Comparison of ENCODE assay signal across 33 cellular contexts in genomic region chr2:224444783-224445182, GRCh38. TPM values are rescaled to one million over a fixed set of nuclear protein-coding genes. Genes with fewer than 3 reads are reported as not detected.
DNase-seq lines count a peak whose midpoint lies in the region; ATAC-seq, FAIRE-seq and TF ChIP-seq lines count a peak whose summit lies in the region.
"Had no signal": no experiment of that assay in that cellular context is flagged by ENCODE, and none has a peak within 500 bp of the region (broad histone marks: within the 10 kb centered on the region; RNA-seq: fewer than 3 reads in every experiment).

No MANE protein-coding gene starts in this region.

- TF ChIP-seq RAD21 in A549 (conservative IDR thresholded peaks at IDR 0.05 in 1 of 2, IDR thresholded peaks at IDR 0.05 in 1 of 2): no peak

- TF ChIP-seq POLR2A in A549 (IDR thresholded peaks at IDR 0.05; ENCODE audit: low read length): no peak

- H3K4me3 ChIP-seq in A549 (no peak overlapping the region), HEK293 (ENCODE audit: low read depth, low read length) (no peak overlapping the region), LNCaP clone FGC (ENCODE audit: low read depth, low read length) (no peak overlapping the region), coronary artery (no peak overlapping the region)
- H3K4me3 ChIP-seq: BLaER1; BLaER1 treated with 17β-estradiol and CSF1 and Interleukin-3, amounts not matched to agents 10 nM and 100 nM had no signal

- DNase-seq in A549 (ENCODE audit: low read depth in 1 of 2, low spot score in 1 of 2) (no peak), LNCaP clone FGC (ENCODE audit: low read depth) (peak; percentile 2), coronary artery (ENCODE audit: low spot score) (no peak), head of caudate nucleus (no peak), NCI-H524 (lab: John Stamatoyannopoulos, UW) (no peak)
- DNase-seq: 8988T; ACHN; AML-193; BE2C; C1 segment of cervical spinal cord; Caco-2; Calu3; CD4-positive, alpha-beta memory T cell; CD4-positive, alpha-beta T cell; CD4-positive, CD25-positive, alpha-beta regulatory T cell; CD8-positive, alpha-beta memory T cell; CD8-positive, alpha-beta T cell; COR-L47; DMS 273 treated with DMSO at 0.1 percent for 48 hours; DMS153; DMS53; DMS79; DMS79 treated with DMSO at 0.1 percent for 48 hours; DND-41; EL had no signal

- FAIRE-seq in A549 (lab: Jason Lieb, UNC): no peak
- FAIRE-seq: A204.1, D721Med had no signal

- H3K4me1 ChIP-seq in A549 (peaks cover 14% of the 10 kb centered on the region; the same call in 1 of the 3 replicates), HEK293 (ENCODE audit: control insufficient read depth, insufficient read depth, low read length) (no peaks in the 10 kb centered on the region)
- H3K4me1 ChIP-seq: BE2C; BLaER1; BLaER1 treated with 17β-estradiol and CSF1 and Interleukin-3, amounts not matched to agents 10 nM and 100 nM; Caco-2 had no signal

- no peak for ATAC-seq in A549
- ATAC-seq: CD8-positive, alpha-beta T cell had no signal

- POLR2A ChIA-PET in A549 (lab: Yijun Ruan, JAX) (no interaction called here), HEK293 (lab: Yijun Ruan, JAX) (no interaction called here)

- no peak for TF ChIP-seq EP300 in A549 (IDR thresholded peaks at IDR 0.05)

- TF ChIP-seq CTCF in A549 (IDR thresholded peaks at IDR 0.05) (no peak), HEK293 (tag by site-specific recombination; IDR thresholded peaks at IDR 0.05) (no peak), LNCaP clone FGC (IDR thresholded peaks at IDR 0.05; ENCODE audit: control insufficient read depth, extremely low read depth, insufficient read depth) (no peak), coronary artery (IDR thresholded peaks at IDR 0.05) (no peak)

- no peaks in the 10 kb centered on the region for H3K36me3 ChIP-seq in HEK293 (ENCODE audit: control insufficient read depth in 2 of 2, insufficient read depth in 1 of 2, low read length in 2 of 2)
- H3K36me3 ChIP-seq: BE2C; BLaER1; BLaER1 treated with 17β-estradiol and CSF1 and Interleukin-3, amounts not matched to agents 10 nM and 100 nM had no signal

- CTCF ChIA-PET in A549 (lab: Yijun Ruan, JAX): no interaction called here
- CTCF ChIA-PET in HEK293 (lab: Yijun Ruan, JAX): no interaction called here

- H3K27ac ChIP-seq in A549 (no peak overlapping the region), HEK293 (ENCODE audit: extremely low read depth, low read depth, low read length) (no peak overlapping the region), coronary artery (no peak overlapping the region)
- H3K27ac ChIP-seq: 22Rv1; BLaER1; BLaER1 treated with 17β-estradiol and CSF1 and Interleukin-3, amounts not matched to agents 10 nM and 100 nM; C4-2B had no signal

- 95% methylated on average over 4 of the region's 4 CpGs for WGBS in A549 (ENCODE audit: missing lambda C conversion rate)

- no peaks in the 10 kb centered on the region for H3K9me3 ChIP-seq in A549
- H3K9me3 ChIP-seq in HEK293 (ENCODE audit: control insufficient read depth, insufficient read depth, low read depth, low read length): no peaks in the 10 kb centered on the region
- H3K9me3 ChIP-seq: BE2C had no signal

- H3K4me2 ChIP-seq in A549: no peak overlapping the region
- H3K4me2 ChIP-seq: BLaER1; BLaER1 treated with 17β-estradiol and CSF1 and Interleukin-3, amounts not matched to agents 10 nM and 100 nM had no signal

- intact Hi-C loops in head of caudate nucleus (cut with DNase I): no loop called here

TF ChIP-seq in A549, 52 proteins besides CTCF, POLR2A, EP300 and RAD21:
- TF ChIP-seq HDAC2 (IDR thresholded peaks at IDR 0.05) (no peak), ZC3H11A (IDR thresholded peaks at IDR 0.05) (peak; percentile 92)

TF ChIP-seq in HEK293, 187 proteins besides CTCF, POLR2A, EP300 and RAD21 (continues in another document):
- TF ChIP-seq ZNF654 (tag by site-specific recombination; IDR thresholded peaks at IDR 0.05; ENCODE audit: low read depth): peak; percentile 19; the same call in 1 of the 2 replicates
- no peak for TF ChIP-seq ZBTB49 (tag by site-specific recombination; IDR thresholded peaks at IDR 0.05; ENCODE audit: low read depth)
- peak; percentile 84 for TF ChIP-seq ZNF518A (tag by site-specific recombination; conservative IDR thresholded peaks at IDR 0.05; ENCODE audit: low read depth)
- TF ChIP-seq ZNF394 (tag by site-specific recombination; IDR thresholded peaks at IDR 0.05; ENCODE audit: borderline replicate concordance): peak; percentile 85; the same call in 1 of the 2 replicates
- 0 out of 2 replicates have a peak, but pooled peaks have one; percentile 39 for TF ChIP-seq ZNF558 (tag by site-specific recombination; IDR thresholded peaks at IDR 0.05)
- peak; percentile 55 for TF ChIP-seq ZNF623 (tag by site-specific recombination; IDR thresholded peaks at IDR 0.05)
- TF ChIP-seq, protein P1, sequence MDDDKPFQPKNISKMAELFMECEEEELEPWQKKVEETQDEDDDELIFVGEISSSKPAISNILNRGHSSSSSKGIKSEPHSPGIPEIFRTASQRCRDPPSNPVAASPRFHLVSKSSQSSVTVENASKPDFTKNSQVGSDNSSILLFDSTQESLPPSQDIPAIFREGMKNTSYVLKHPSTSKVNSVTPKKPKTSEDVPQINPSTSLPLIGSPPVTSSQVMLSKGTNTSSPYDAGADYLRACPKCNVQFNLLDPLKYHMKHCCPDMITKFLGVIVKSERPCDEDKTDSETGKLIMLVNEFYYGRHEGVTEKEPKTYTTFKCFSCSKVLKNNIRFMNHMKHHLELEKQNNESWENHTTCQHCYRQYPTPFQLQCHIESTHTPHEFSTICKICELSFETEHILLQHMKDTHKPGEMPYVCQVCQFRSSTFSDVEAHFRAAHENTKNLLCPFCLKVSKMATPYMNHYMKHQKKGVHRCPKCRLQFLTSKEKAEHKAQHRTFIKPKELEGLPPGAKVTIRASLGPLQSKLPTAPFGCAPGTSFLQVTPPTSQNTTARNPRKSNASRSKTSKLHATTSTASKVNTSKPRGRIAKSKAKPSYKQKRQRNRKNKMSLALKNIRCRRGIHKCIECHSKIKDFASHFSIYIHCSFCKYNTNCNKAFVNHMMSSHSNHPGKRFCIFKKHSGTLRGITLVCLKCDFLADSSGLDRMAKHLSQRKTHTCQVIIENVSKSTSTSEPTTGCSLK (tag by site-specific recombination; IDR thresholded peaks at IDR 0.05): no peak
- TF ChIP-seq ZNF510 (tag by site-specific recombination; IDR thresholded peaks at IDR 0.05; ENCODE audit: insufficient replicate concordance): peak; percentile 48
- TF ChIP-seq ZNF223 (tag by site-specific recombination; IDR thresholded peaks at IDR 0.05): no peak
- TF ChIP-seq ZNF140 (tag by site-specific recombination; IDR thresholded peaks at IDR 0.05): peak; percentile 54; the same call in 1 of the 2 replicates

RNA-seq across cellular contexts. Expression of gene FAM124B, which starts 42.9 kb away (rescaled TPM):
- polyA plus RNA-seq in A549 (2011; rRNA removed): not detected in 2 replicates
- polyA plus RNA-seq in A549 (2012; cell fraction: cytosol; rRNA removed): not detected in 2 replicates
- not detected in 2 replicates for polyA plus RNA-seq in A549 (2012; cell fraction: nucleus; rRNA removed)
- not detected in 3 replicates for polyA plus RNA-seq in A549 (2017; fragmentation: RNase III; extraction: RNeasy Plus Mini Kit Qiagen cat#74134 plus additional on column Dnase treatment)
- polyA minus RNA-seq in A549 (2011; rRNA and poly(A)+ RNA removed): not detected in 2 replicates
- polyA plus RNA-seq: AG04450; CD8-positive, alpha-beta memory T cell had no signal
